In genomic region chr7:129940329-129940728, GRCh38 we compare ENCODE assay signal across 19 cellular contexts. TPM values are rescaled to one million over a fixed set of nuclear protein-coding genes. Genes with fewer than 3 reads are reported as not detected.
DNase-seq lines count a peak whose midpoint lies in the region; ATAC-seq, FAIRE-seq and TF ChIP-seq lines count a peak whose summit lies in the region.
"Had no signal": no experiment of that assay in that cellular context is flagged by ENCODE, and none has a peak within 500 bp of the region (broad histone marks: within the 10 kb centered on the region; RNA-seq: fewer than 3 reads in every experiment).

No MANE protein-coding gene starts in this region.

- H2AK5ac ChIP-seq in mesenchymal stem cell (ENCODE audit: low read length, severe bottlenecking): no peak overlapping the region

- FAIRE-seq in K562 (lab: Jason Lieb, UNC): no peak
- FAIRE-seq: D721Med, GM12892 had no signal

- no peak overlapping the region for H2BK15ac ChIP-seq in mesenchymal stem cell (ENCODE audit: low read depth, poor library complexity, severe bottlenecking)

- H4K8ac ChIP-seq in mesenchymal stem cell (ENCODE audit: low read length): no peak overlapping the region

- H3K36me3 ChIP-seq in K562 (ENCODE audit: control insufficient read depth, insufficient read depth, low read length) (no peaks in the 10 kb centered on the region), heart right ventricle (peaks cover 0 to 50% (median 0%) of the 10 kb centered on the region in 9 donors), mesenchymal stem cell (ENCODE audit: control insufficient read depth in 1 of 2, insufficient read depth in 2 of 2, low read depth in 1 of 2, low read length in 2 of 2) (peaks cover 19 to 42% of the 10 kb centered on the region in 2 experiments)

- no peak overlapping the region for H3K4me2 ChIP-seq in K562 (ENCODE audit: insufficient read depth, low read length)
- H3K4me2 ChIP-seq in mesenchymal stem cell (ENCODE audit: low read length, poor library complexity, severe bottlenecking): no peak overlapping the region
- H3K4me2 ChIP-seq: PC-9 had no signal

- H3K4me1 ChIP-seq in K562 (replicated peaks in 1 of 2; ENCODE audit: control insufficient read depth in 2 of 2, insufficient read depth in 2 of 2, low read length in 2 of 2) (no peaks in the 10 kb centered on the region; a peak in 1 of 5 replicates), heart right ventricle (peaks cover 0 to 51% (median 24%) of the 10 kb centered on the region in 9 donors), mesenchymal stem cell (ENCODE audit: control insufficient read depth, insufficient read depth, low read depth, low read length) (peaks cover 3% of the 10 kb centered on the region)
- H3K4me1 ChIP-seq: SJSA1 had no signal

- H3K4me3 ChIP-seq in K562 (no peak overlapping the region), heart right ventricle (no peak overlapping the region), mesenchymal stem cell (ENCODE audit: insufficient read depth in 1 of 2, low read depth in 1 of 2, low read length in 2 of 2) (no peak overlapping the region)
- H3K4me3 ChIP-seq: PC-9, SJSA1 had no signal

- TF ChIP-seq POLR2A in K562 (conservative IDR thresholded peaks at IDR 0.05): no peak

- POLR2A ChIA-PET in K562 (lab: Yijun Ruan, JAX): no interaction called here

- intact Hi-C loops in K562 (cut with micrococcal nuclease) (no loop called here), heart right ventricle (cut with DNase I) (no loop called here)

- ATAC-seq in K562 (peak; percentile 31; the same call in 2 of the 3 replicates), heart right ventricle (peak in 6 of 8 donors; percentile 14 to 51 (median 32)), HG03439 (IDR thresholded peaks at IDR 0.05; ENCODE audit: unreplicated experiment) (no peak)

- H4K20me1 ChIP-seq in K562 (replicated peaks; ENCODE audit: control insufficient read depth, insufficient read depth, low read length): no peaks in the 10 kb centered on the region

- WGBS in K562 (ENCODE audit: insufficient coverage, low coverage, missing lambda C conversion rate): 39% methylated on average over 2 of the region's 2 CpGs
- 54 to 73% methylated on average over 2 of the region's 2 CpGs for WGBS in heart right ventricle, 2 donors
- WGBS in mesenchymal stem cell: 91% methylated on average over 2 of the region's 2 CpGs

- H3K14ac ChIP-seq in mesenchymal stem cell (ENCODE audit: low read length in 2 of 2): no peak overlapping the region

- no peak for DNase-seq in K562 (ENCODE audit: extremely low read depth in 1 of 4, low spot score in 3 of 4)
- DNase-seq in heart right ventricle: no peak
- DNase-seq in mesenchymal stem cell: no peak
- peak; percentile 4 for DNase-seq in ureter (ENCODE audit: low spot score)
- no peak for DNase-seq in NK-92 (lab: John Stamatoyannopoulos, UW; ENCODE audit: unreplicated experiment)
- no peak for DNase-seq in T1000 (lab: John Stamatoyannopoulos, UW)
- DNase-seq: ACHN; C1 segment of cervical spinal cord; CD8-positive, alpha-beta memory T cell; DMS79; NCI-H1417 treated with DMSO at 0.1 percent for 48 hours; NCI-H1930; NCI-H345; NCI-H526; PC-9 had no signal

- no peak overlapping the region for H2BK120ac ChIP-seq in mesenchymal stem cell (ENCODE audit: low read depth, low read length)

- no peak for TF ChIP-seq RAD21 in K562 (CRISPR knock-in tag; conservative IDR thresholded peaks at IDR 0.05 in 1 of 2, IDR thresholded peaks at IDR 0.05 in 1 of 2)

- H2BK12ac ChIP-seq in mesenchymal stem cell (ENCODE audit: low read length in 2 of 2): no peak overlapping the region

- no peaks in the 10 kb centered on the region for H3K27me3 ChIP-seq in K562 (ENCODE audit: control insufficient read depth in 2 of 2, insufficient read depth in 2 of 2, low read length in 2 of 2)
- H3K27me3 ChIP-seq in heart right ventricle: no peaks in the 10 kb centered on the region
- H3K27me3 ChIP-seq in mesenchymal stem cell (ENCODE audit: control insufficient read depth in 1 of 2, insufficient read depth in 1 of 2, low read length in 2 of 2): no peaks in the 10 kb centered on the region
- H3K27me3 ChIP-seq: SJSA1 had no signal

- TF ChIP-seq EP300 in K562 (IDR thresholded peaks at IDR 0.05; ENCODE audit: low read length): no peak

- H3K9me3 ChIP-seq in K562 (replicated peaks; ENCODE audit: control insufficient read depth, insufficient read depth, low read depth, low read length): no peaks in the 10 kb centered on the region
- peaks cover 0 to 3% (median 0%) of the 10 kb centered on the region in 11 donors for H3K9me3 ChIP-seq in heart right ventricle
- no peaks in the 10 kb centered on the region for H3K9me3 ChIP-seq in mesenchymal stem cell (ENCODE audit: control insufficient read depth, low read length)
- H3K9me3 ChIP-seq: SJSA1 had no signal

- no peak overlapping the region for H2BK5ac ChIP-seq in mesenchymal stem cell (ENCODE audit: low read depth, low read length, poor library complexity, severe bottlenecking)

- H2AFZ ChIP-seq in K562 (ENCODE audit: low read depth, low read length) (no peak overlapping the region), mesenchymal stem cell (ENCODE audit: low read depth, low read length) (no peak overlapping the region)
- H2AFZ ChIP-seq: PC-9 had no signal

- H4K91ac ChIP-seq in mesenchymal stem cell (ENCODE audit: low read length): peak overlapping the region; percentile 27

- H3K79me2 ChIP-seq in K562 (ENCODE audit: control insufficient read depth, insufficient read depth, low read length): no peaks in the 10 kb centered on the region

- H3K27ac ChIP-seq in K562 (ENCODE audit: extremely low read depth, low read depth, low read length) (no peak overlapping the region), heart right ventricle (peak overlapping the region in 5 of 10 donors; percentile 19 to 70 (median 26)), mesenchymal stem cell (ENCODE audit: low read length, poor library complexity, severe bottlenecking) (no peak overlapping the region)
- H3K27ac ChIP-seq: PC-9, SJSA1 had no signal

- BruUV-seq in K562 (replicated peaks; lab: Mats Ljungman, UMichigan): no TSS peak

- H3K79me1 ChIP-seq in mesenchymal stem cell (replicated peaks; ENCODE audit: low read length, poor library complexity, severe bottlenecking): no peaks in the 10 kb centered on the region

- H3K9me1 ChIP-seq in K562 (ENCODE audit: control insufficient read depth, insufficient read depth, low read length): no peaks in the 10 kb centered on the region

- H3K23ac ChIP-seq in mesenchymal stem cell (ENCODE audit: low read length in 2 of 2): no peak overlapping the region

- H3K9ac ChIP-seq in K562 (ENCODE audit: insufficient read depth in 1 of 2, low read depth in 2 of 2, low read length in 2 of 2) (no peak overlapping the region), mesenchymal stem cell (ENCODE audit: low read length) (no peak overlapping the region)

- TF ChIP-seq CTCF in K562 (IDR thresholded peaks at IDR 0.05 in 2 of 3, conservative IDR thresholded peaks at IDR 0.05 in 1 of 3; ENCODE audit: insufficient read depth in 2 of 3, low read depth in 1 of 3, low read length in 3 of 3) (no peak), heart right ventricle (IDR thresholded peaks at IDR 0.05) (no peak)

- no peak overlapping the region for H3K4ac ChIP-seq in mesenchymal stem cell (ENCODE audit: low read depth in 1 of 2, low read length in 2 of 2)

- in situ Hi-C loops in K562 (cut with MboI): no loop called here

- CTCF ChIA-PET in K562 (lab: Yijun Ruan, JAX; ENCODE audit: low intra/inter-chr PET ratio): no interaction called here

- no peak overlapping the region for H3K18ac ChIP-seq in mesenchymal stem cell (ENCODE audit: low read depth in 1 of 2, low read length in 2 of 2)

TF ChIP-seq in K562, 482 proteins besides CTCF, POLR2A, EP300 and RAD21 (continues in another document):
- TF ChIP-seq ZFP91 (CRISPR knock-in tag; IDR thresholded peaks at IDR 0.05) (no peak), GTF2E2 (tag; IDR thresholded peaks at IDR 0.05) (no peak), LCOR (CRISPR knock-in tag; IDR thresholded peaks at IDR 0.05) (no peak), ZSCAN32 (CRISPR knock-in tag; IDR thresholded peaks at IDR 0.05) (no peak)

RNA-seq across cellular contexts. Expression of gene UBE2H, which starts 12.4 kb away (rescaled TPM):
- 23.3 and 70.3 TPM in 2 replicates for total RNA-seq in K562 (2011; cell fraction: chromatin; rRNA removed; ENCODE audit: low replicate concordance)
- 13.7 and 16.4 TPM in 2 replicates for total RNA-seq in K562 (2011; cell fraction: nucleolus; rRNA removed)
- total RNA-seq in K562 (2011; cell fraction: nucleoplasm; rRNA removed): 40.1 and 56.7 TPM in 2 replicates
- total RNA-seq in K562 (2014; rRNA removed) (11.2 and 13.1 TPM in 2 replicates), K562 (2014; rRNA removed; fragmentation: Illumina TruSeq; extraction: Trizol) (15.6 and 16.5 TPM in 2 replicates), K562 (2015; rRNA removed; fragmentation: Illumina TruSeq; extraction: Trizol) (10.3 and 13.3 TPM in 2 replicates), K562 (2021) (16.0 and 17.4 TPM in 2 replicates), heart right ventricle (100 to 1,000 TPM in 7 of 10 donors, 10 to 100 TPM in 3; 73.5 to 222 (median 170) TPM), ureter (69.7 TPM)
- polyA plus RNA-seq in K562 (2011; rRNA removed) (29.9 and 33.0 TPM in 2 replicates), K562 (2014; fragmentation: Illumina TruSeq; extraction: Trizol) (16.1 and 28.2 TPM in 2 replicates), K562 (2014; fragmentation: Nextera tagmentation; extraction: Ambion mirVana) (1 to 10 TPM; 6.3 to 6.9 TPM), K562 (2014; rRNA removed) (12.3 and 13.3 TPM in 2 replicates), heart right ventricle (10 to 100 TPM; 26.0 to 35.3 TPM)
- polyA plus RNA-seq in K562 (2011; cell fraction: cytosol; rRNA removed): 6.9 and 18.2 TPM in 2 replicates
- 16.9 and 27.8 TPM in 2 replicates for polyA plus RNA-seq in K562 (2011; cell fraction: nucleus; rRNA removed)
- polyA plus RNA-seq in K562 (2012): 17.7 and 29.7 TPM in 2 replicates
- 20.2 and 30.7 TPM in 2 replicates for polyA minus RNA-seq in K562 (2011; rRNA and poly(A)+ RNA removed)
- 13.4 and 13.8 TPM in 2 replicates for polyA minus RNA-seq in K562 (2011; cell fraction: cytosol; rRNA and poly(A)+ RNA removed)
- 7.0 and 16.1 TPM in 2 replicates for polyA minus RNA-seq in K562 (2011; cell fraction: nucleus; rRNA and poly(A)+ RNA removed)
- 81.2 TPM for polyA plus RNA-seq in mesenchymal stem cell (2013, experiment 1 of 2)
- polyA plus RNA-seq in mesenchymal stem cell (2013, experiment 2 of 2): 91.4 TPM
